8 cellular contexts compared by ENCODE assay signal in genomic region chr15:44713006-44713966, GRCh38. TPM values are rescaled to one million over a fixed set of nuclear protein-coding genes. Genes with fewer than 3 reads are reported as not detected.
DNase-seq lines count a peak whose midpoint lies in the region; ATAC-seq and TF ChIP-seq lines count a peak whose summit lies in the region.

No MANE protein-coding gene starts in this region.

- TF ChIP-seq POLR2A in adrenal gland (IDR thresholded peaks at IDR 0.05) (peak in 1 of 2 donors; percentile 10), lower leg skin (IDR thresholded peaks at IDR 0.05) (no peak)

- H3K4me3 ChIP-seq in adrenal gland: peak overlapping the region in 2 of 4 donors; percentile 92 to 96
- H3K4me3 ChIP-seq in lower leg skin (ENCODE audit: low read depth, poor library complexity, severe bottlenecking): peak overlapping the region; percentile 100
- H3K4me3 ChIP-seq in urinary bladder (ENCODE audit: low read depth, low read length): peak overlapping the region; percentile 89

- 49 to 63% (median 57%) methylated on average over 5 of the region's 5 CpGs for WGBS in adrenal gland, 4 donors
- 32 to 37% methylated on average over 5 of the region's 5 CpGs for WGBS in lower leg skin, 2 donors
- WGBS in urinary bladder: 72% methylated on average over 5 of the region's 5 CpGs

- peaks cover 0 to 33% of the 10 kb centered on the region in 2 donors for H3K36me3 ChIP-seq in adrenal gland (replicated peaks in 1 of 2)
- peaks cover 13% of the 10 kb centered on the region for H3K36me3 ChIP-seq in urinary bladder (ENCODE audit: insufficient read depth)

- no peaks in the 10 kb centered on the region for H3K27me3 ChIP-seq in adrenal gland

- TF ChIP-seq CTCF in adrenal gland (IDR thresholded peaks at IDR 0.05): peak in 3 of 6 experiments; percentile 22 to 28 (median 25)
- no peak for TF ChIP-seq CTCF in lower leg skin (IDR thresholded peaks at IDR 0.05)

- H3K27ac ChIP-seq in adrenal gland (peak overlapping the region in 3 of 5 donors; percentile 97 to 99 (median 98)), urinary bladder (ENCODE audit: low read depth) (peak overlapping the region; percentile 71)

- no peak for ATAC-seq in HG03045 (IDR thresholded peaks at IDR 0.05; ENCODE audit: unreplicated experiment)

- intact Hi-C loops in adrenal gland (cut with DNase I) (no loop called here), lower leg skin (cut with DNase I; ENCODE audit: low total_unique reads) (no loop called here)

- no peaks in the 10 kb centered on the region for H3K9me3 ChIP-seq in adrenal gland (replicated peaks in 1 of 3)

- peaks cover 5 to 47% of the 10 kb centered on the region in 2 donors for H3K4me1 ChIP-seq in adrenal gland (replicated peaks in 1 of 2)
- no peaks in the 10 kb centered on the region for H3K4me1 ChIP-seq in urinary bladder (ENCODE audit: insufficient read depth)

- peak; percentile 18 for DNase-seq in NCI-H510A treated with DMSO at 0.1 percent for 48 hours (lab: John Stamatoyannopoulos, UW)
- DNase-seq in NCI-H510A (lab: John Stamatoyannopoulos, UW): no peak
- DNase-seq in NCI-H1092 treated with DMSO at 0.1 percent for 48 hours (lab: John Stamatoyannopoulos, UW): peak; percentile 15
- no peak for DNase-seq in adrenal gland
- peak in 1 of 2 donors; percentile 10 for DNase-seq in lower leg skin (ENCODE audit: low spot score in 2 of 2)
- no peak for DNase-seq in hippocampal formation (lab: John Stamatoyannopoulos, UW)

RNA-seq across cellular contexts. Expression of gene B2M, which starts 2.0 kb away (rescaled TPM):
- total RNA-seq in adrenal gland (1,000 to 10,000 TPM; 1,793 to 6,421 (median 3,354) TPM), lower leg skin (1,000 to 10,000 TPM; 2,406 to 3,013 (median 2,777) TPM), urinary bladder (1,910 TPM)
- polyA plus RNA-seq in adrenal gland (1,000 to 10,000 TPM; 1,063 to 5,117 (median 1,725) TPM), urinary bladder (3,964 TPM)

RNA-seq across cellular contexts. Expression of gene PATL2, which starts 2.2 kb away (rescaled TPM):
- total RNA-seq in adrenal gland (1 to 10 TPM in 7 of 8 donors, under 1 TPM in 1; 0.42 to 5.6 (median 2.7) TPM), lower leg skin (1 to 10 TPM in 1 of 4 donors, under 1 TPM in 3; 0.30 to 1.4 (median 0.33) TPM), urinary bladder (1.7 TPM)
- polyA plus RNA-seq in adrenal gland (10 to 100 TPM in 2 of 3 donors, 1 to 10 TPM in 1; 1.3 to 18.3 (median 17.5) TPM), urinary bladder (0.57 TPM)

RNA-seq across cellular contexts. Expression of gene TRIM69, which starts 23.0 kb away (rescaled TPM):
- total RNA-seq in adrenal gland (10 to 100 TPM in 6 of 8 donors, 1 to 10 TPM in 2; 7.2 to 38.8 (median 19.2) TPM), lower leg skin (10 to 100 TPM in 1 of 4 donors, 1 to 10 TPM in 3; 7.3 to 13.6 (median 8.6) TPM), urinary bladder (22.0 TPM)
- polyA plus RNA-seq in adrenal gland (10 to 100 TPM; 16.9 to 34.7 (median 18.3) TPM), urinary bladder (40.8 TPM)

RNA-seq across cellular contexts. Expression of gene SPG11, which starts 49.8 kb away (rescaled TPM):
- total RNA-seq in adrenal gland: 100 to 1,000 TPM in 1 of 8 donors, 10 to 100 TPM in 7; 48.5 to 122 (median 80.9) TPM
- 10 to 100 TPM; 43.0 to 76.1 (median 66.3) TPM for polyA plus RNA-seq in adrenal gland
- 100 to 1,000 TPM in 1 of 4 donors, 10 to 100 TPM in 3; 78.1 to 118 (median 89.7) TPM for total RNA-seq in lower leg skin
- total RNA-seq in urinary bladder: 136 TPM
- 30.7 TPM for polyA plus RNA-seq in urinary bladder

Comparison
In these comparisons a context has a peak if more than half of its experiments do, and no peak if none do; other contexts are left out.
1. DNase-seq: peak in NCI-H510A treated with DMSO at 0.1 percent for 48 hours (single experiment) and NCI-H1092 treated with DMSO at 0.1 percent for 48 hours (single experiment); none in NCI-H510A (single experiment), adrenal gland (0 of 7) and hippocampal formation (0 of 2).